Comparison of ENCODE assay signal across 8 cellular contexts in genomic region chr3:172522871-172523818, GRCh38. TPM values are rescaled to one million over a fixed set of nuclear protein-coding genes. Genes with fewer than 3 reads are reported as not detected.
DNase-seq lines count a peak whose midpoint lies in the region; ATAC-seq, FAIRE-seq and TF ChIP-seq lines count a peak whose summit lies in the region.

Gene TNFSF10 (minus strand): TSS chr3:172523430. CDS start chr3:172523384, 46 bp downstream.

- H3K36me3 Mint-ChIP-seq in Caco-2 (ENCODE audit: insufficient read depth, unreplicated experiment): no peaks in the 10 kb centered on the region

- H3K27me3 ChIP-seq in Caco-2 (replicated peaks; ENCODE audit: control insufficient read depth, insufficient read depth, low read length): no peaks in the 10 kb centered on the region
- no peaks in the 10 kb centered on the region for H3K27me3 ChIP-seq in adrenal gland
- H3K27me3 ChIP-seq in keratinocyte (ENCODE audit: control insufficient read depth, extremely low read depth, insufficient read depth, low read length): no peaks in the 10 kb centered on the region

- H3K4me3 Mint-ChIP-seq in Caco-2 (ENCODE audit: unreplicated experiment): peak within 1 kb of the TSS; percentile 5

- CTCF ChIA-PET in Caco-2 (lab: Charles Lee): interaction anchor here (0.5 to 0.6 kb wide), 2 partner anchors 96 to 506 kb away, joined by 3 to 4 read pairs; no protein-coding TSS in a partner anchor

- no peaks in the 10 kb centered on the region for H3K9me3 Mint-ChIP-seq in Caco-2 (ENCODE audit: unreplicated experiment)

- H3K4me3 ChIP-seq in Caco-2 (ENCODE audit: low read depth, low read length) (no peak within 1 kb of the TSS), adrenal gland (peak within 1 kb of the TSS in 3 of 4 donors; percentile 51 to 79 (median 52)), keratinocyte (ENCODE audit: control insufficient read depth in 2 of 3, extremely low read depth in 1 of 3, insufficient read depth in 2 of 3, low read depth in 1 of 3, low read length in 3 of 3) (peak within 1 kb of the TSS; percentile 53 to 77 (median 73))

- 3 to 18% (median 9%) methylated on average over 8 to 9 of the region's 9 CpGs for WGBS in adrenal gland, 4 donors

- H3K36me3 ChIP-seq in Caco-2 (ENCODE audit: control insufficient read depth, insufficient read depth, low read length) (no peaks in the 10 kb centered on the region), adrenal gland (replicated peaks in 1 of 2) (no peaks in the 10 kb centered on the region), keratinocyte (ENCODE audit: control insufficient read depth in 2 of 2, extremely low read depth in 1 of 2, insufficient read depth in 2 of 2, low read length in 2 of 2) (no peaks in the 10 kb centered on the region)

- no peak for TF ChIP-seq CTCF in Caco-2 (IDR thresholded peaks at IDR 0.05; ENCODE audit: insufficient read depth in 1 of 2, low read depth in 1 of 2, low read length in 1 of 2, severe bottlenecking in 1 of 2, unreplicated experiment in 1 of 2)
- no peak for TF ChIP-seq CTCF in adrenal gland (IDR thresholded peaks at IDR 0.05)
- TF ChIP-seq CTCF in keratinocyte (optimal IDR thresholded peaks at IDR 0.05 in 1 of 3, IDR thresholded peaks at IDR 0.05 in 1 of 3, conservative IDR thresholded peaks at IDR 0.05 in 1 of 3; ENCODE audit: extremely low read depth in 1 of 3, insufficient read depth in 2 of 3, low read length in 3 of 3): no peak

- BruUV-seq in Caco-2 (replicated peaks; lab: Mats Ljungman, UMichigan): no TSS peak

- TF ChIP-seq POLR2A in adrenal gland (IDR thresholded peaks at IDR 0.05): peak; percentile 73 to 96

- H3K9me1 ChIP-seq in keratinocyte (ENCODE audit: control insufficient read depth, extremely low read depth, insufficient read depth, low read length): no peaks in the 10 kb centered on the region

- peak; percentile 87 for ATAC-seq in GM21360 (IDR thresholded peaks at IDR 0.05; ENCODE audit: unreplicated experiment)

- dilution Hi-C loops in keratinocyte (cut with MboI; ENCODE audit: extremely low pct_ligation_motif_present, low sequenced_read_pairs): no loop called here

- no peaks in the 10 kb centered on the region for H4K20me1 ChIP-seq in keratinocyte (ENCODE audit: control insufficient read depth, extremely low read depth, insufficient read depth, low read length)

- DNase-seq in Caco-2: no peak
- DNase-seq in HK-2 (ENCODE audit: unreplicated experiment): peak; percentile 63
- DNase-seq in adrenal gland: peak; percentile 53 to 93 (median 79)
- DNase-seq in keratinocyte (ENCODE audit: low read depth, low spot score): no peak
- peak; percentile 41 for DNase-seq in stimulated activated CD4-positive, alpha-beta T cell treated with anti-CD3 and anti-CD28 coated beads, Interleukin-4, amount 100 ng/mL, for 1 hour
- DNase-seq in NCI-H82 (lab: John Stamatoyannopoulos, UW): no peak

- H3K79me2 ChIP-seq in keratinocyte (ENCODE audit: control insufficient read depth, insufficient read depth, low read length): no peaks in the 10 kb centered on the region

- no peaks in the 10 kb centered on the region for H3K27me3 Mint-ChIP-seq in Caco-2 (ENCODE audit: insufficient read depth, unreplicated experiment)

- POLR2A ChIA-PET in Caco-2 (lab: Charles Lee): interaction anchor here (0.6 kb wide), 1 partner anchor 91 kb away, joined by 3 read pairs; no protein-coding TSS in a partner anchor

- H3K27ac Mint-ChIP-seq in Caco-2 (ENCODE audit: unreplicated experiment): no peak within 1 kb of the TSS

- H3K9me3 ChIP-seq in Caco-2 (no peaks in the 10 kb centered on the region), adrenal gland (replicated peaks in 1 of 3) (no peaks in the 10 kb centered on the region), keratinocyte (ENCODE audit: control insufficient read depth, low read depth, low read length) (no peaks in the 10 kb centered on the region)

- H3K4me1 Mint-ChIP-seq in Caco-2 (ENCODE audit: low read depth, unreplicated experiment): peaks cover 7% of the 10 kb centered on the region

- intact Hi-C loops in Caco-2 (cut with micrococcal nuclease; ENCODE audit: unreplicated experiment) (no loop called here), adrenal gland (cut with DNase I) (no loop called here)
- intact Hi-C loops in T-helper 1 cell treated with Interleukin-12 subunit alpha and Interleukin-12 subunit beta and Interleukin-4 antibody, amounts not matched to agents 30 ng/mL and 1 ng/mL, for 36 hours (cut with micrococcal nuclease): loop anchor here (1.0 to 5.0 kb wide), 14 partner anchors 7 to 1061 kb away; partner anchors contain the start of genes ECT2 and TNIK

- FAIRE-seq in keratinocyte (lab: Jason Lieb, UNC): peak; percentile 77

- peak within 1 kb of the TSS; percentile 23 to 90 (median 74) for H3K27ac ChIP-seq in adrenal gland
- peak within 1 kb of the TSS; percentile 83 for H3K27ac ChIP-seq in keratinocyte (ENCODE audit: control insufficient read depth, insufficient read depth, low read length)

- peak within 1 kb of the TSS; percentile 88 for H3K4me2 ChIP-seq in keratinocyte (ENCODE audit: control insufficient read depth, extremely low read depth, insufficient read depth, low read depth, low read length)

- peak within 1 kb of the TSS; percentile 95 for H2AFZ ChIP-seq in keratinocyte (ENCODE audit: control insufficient read depth, low read length)

- peak within 1 kb of the TSS; percentile 85 for H3K9ac ChIP-seq in keratinocyte (ENCODE audit: control insufficient read depth, extremely low read depth, insufficient read depth, low read length)

- H3K4me1 ChIP-seq in Caco-2: peaks cover 4% of the 10 kb centered on the region
- peaks cover 8 to 39% of the 10 kb centered on the region in 2 donors for H3K4me1 ChIP-seq in adrenal gland (replicated peaks in 1 of 2)
- H3K4me1 ChIP-seq in keratinocyte (ENCODE audit: control insufficient read depth, extremely low read depth, insufficient read depth, low read length): peaks cover 30% of the 10 kb centered on the region

RNA-seq across cellular contexts. Expression of gene TNFSF10, which starts in this region (rescaled TPM):
- total RNA-seq in Caco-2 (2022) (not detected in 2 replicates), adrenal gland (100 to 1,000 TPM in 3 of 8 donors, 10 to 100 TPM in 5; 15.3 to 518 (median 85.5) TPM)
- 362 and 367 TPM in 2 replicates for total RNA-seq in T-helper 1 cell treated with Interleukin-12 subunit alpha and Interleukin-12 subunit beta and Interleukin-4 antibody, amounts not matched to agents 30 ng/mL and 1 ng/mL, for 36 hours
- polyA plus RNA-seq in adrenal gland (10 to 100 TPM; 21.3 to 34.4 (median 31.5) TPM), keratinocyte (21.7 to 47.2 TPM (median 22.2 TPM) in 3 replicates)
- 30.2 TPM for polyA plus RNA-seq in keratinocyte (2011; ENCODE audit: low read depth)
- polyA plus RNA-seq in keratinocyte (2011; cell fraction: cytosol; rRNA removed): 8.4 and 14.6 TPM in 2 replicates
- 39.4 and 45.3 TPM in 2 replicates for polyA plus RNA-seq in keratinocyte (2011; cell fraction: nucleus; rRNA removed)
- polyA plus RNA-seq in keratinocyte (2012; ENCODE audit: low replicate concordance): 18.6 and 28.6 TPM in 2 replicates
- polyA minus RNA-seq in keratinocyte: 17.3 to 42.2 TPM (median 17.9 TPM) in 3 replicates
- polyA minus RNA-seq in keratinocyte (2011; cell fraction: cytosol; rRNA and poly(A)+ RNA removed): 4.6 TPM
- 27.8 and 41.7 TPM in 2 replicates for polyA minus RNA-seq in keratinocyte (2011; cell fraction: nucleus; rRNA and poly(A)+ RNA removed)

Comparison
In these comparisons a context has a peak if more than half of its experiments do, and no peak if none do; other contexts are left out.
1. RNA of gene TNFSF10 (total RNA-seq): 362 to 367 TPM in T-helper 1 cell treated with Interleukin-12 subunit alpha and Interleukin-12 subunit beta and Interleukin-4 antibody, amounts not matched to agents 30 ng/mL and 1 ng/mL, for 36 hours and 15.3 to 518 TPM in adrenal gland; not detected in Caco-2; every median in the first group is over 10 times any median in the second.
2. DNase-seq: peak in HK-2 (single experiment), adrenal gland (7 of 7) and stimulated activated CD4-positive, alpha-beta T cell treated with anti-CD3 and anti-CD28 coated beads, Interleukin-4, amount 100 ng/mL, for 1 hour (single experiment); none in Caco-2 (0 of 2), keratinocyte (single experiment) and NCI-H82 (single experiment).